Comparison of ENCODE assay signal across 15 cellular contexts in the genomic region with DNA sequence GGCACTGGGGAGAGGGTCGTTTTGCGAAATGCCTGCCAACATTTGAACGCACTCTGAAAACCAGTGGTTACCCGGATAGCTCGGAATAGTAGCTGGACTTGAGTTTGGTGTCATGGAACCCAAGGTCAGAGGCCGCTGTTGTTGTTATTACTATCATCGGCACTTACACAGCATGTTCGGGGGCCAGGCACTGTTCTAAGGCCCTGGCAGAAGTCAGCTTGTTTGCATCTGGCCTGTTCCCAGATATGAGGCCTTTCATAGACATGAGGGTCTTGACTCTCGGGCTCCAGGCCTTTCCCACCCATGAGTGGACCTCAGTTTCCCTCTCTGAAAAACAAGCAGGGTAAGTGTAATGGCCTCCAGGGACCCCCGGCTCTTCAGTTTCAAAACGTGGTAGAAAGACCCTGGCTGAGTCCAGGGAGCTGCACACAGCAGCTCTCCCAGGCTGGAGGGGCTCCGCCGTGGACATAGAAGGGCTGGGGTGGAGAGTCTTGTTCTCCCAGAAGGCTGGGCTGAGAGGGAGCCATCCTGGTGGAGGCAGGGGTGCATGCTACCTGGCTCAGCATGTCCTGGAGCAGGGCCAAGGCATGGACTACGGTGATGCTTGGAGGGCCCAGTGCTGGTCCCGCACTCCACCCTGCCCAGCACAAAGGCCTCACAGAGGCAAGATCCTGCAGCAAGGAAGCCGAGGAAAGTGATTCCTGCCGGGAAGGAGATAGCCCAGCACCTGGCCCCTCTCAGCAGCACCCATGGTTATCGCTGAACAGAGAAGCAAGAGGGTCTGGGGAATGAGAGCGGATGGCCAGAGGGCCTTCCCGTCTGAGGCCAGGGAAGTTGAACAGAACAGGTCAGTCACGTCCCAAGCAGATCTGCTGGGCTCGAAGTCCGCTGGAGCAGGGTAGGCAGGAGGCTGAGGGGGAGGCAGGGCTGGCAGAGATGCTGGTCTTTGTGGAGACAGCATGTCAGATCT.
DNase-seq lines count a peak whose midpoint lies in the region; ATAC-seq and TF ChIP-seq lines count a peak whose summit lies in the region.
"Had no signal": no experiment of that assay in that cellular context is flagged by ENCODE, and none has a peak within 500 bp of the region (broad histone marks: within the 10 kb centered on the region; RNA-seq: fewer than 3 reads in every experiment).

No MANE protein-coding gene starts in this region.

- WGBS in IMR-90 (ENCODE audit: extremely low coverage in 2 of 2, insufficient read length in 1 of 2), 2 experiments = 67% methylated on average over 9 of the region's 23 CpGs; no CpG with 5 or more reads in 1 of the 2 experiments
- WGBS in mesenchymal stem cell = 80% methylated on average over 23 of the region's 23 CpGs

- ATAC-seq in IMR-90 (ENCODE audit: low read depth) (no peak), sciatic nerve (no peak)

- CTCF ChIA-PET in IMR-90 (lab: Yijun Ruan, JAX) = no interaction called here

- H2BK15ac ChIP-seq in IMR-90 (ENCODE audit: low read depth, low read length) = no peak overlapping the region
- H2BK15ac ChIP-seq in mesenchymal stem cell (ENCODE audit: low read depth, poor library complexity, severe bottlenecking) = no peak overlapping the region

- no peaks in the 10 kb centered on the region for H3K4me1 Mint-ChIP-seq in type B pancreatic cell (ENCODE audit: unreplicated experiment)
- H3K4me1 Mint-ChIP-seq: CD4-positive, CD25-positive, alpha-beta regulatory T cell had no signal

- BruUV-seq in IMR-90 (replicated peaks; lab: Mats Ljungman, UMichigan) = no TSS peak

- H3K4me3 ChIP-seq in IMR-90 (ENCODE audit: insufficient read depth, low read depth, low read length) (no peak overlapping the region), mesenchymal stem cell (ENCODE audit: insufficient read depth in 1 of 2, low read depth in 1 of 2, low read length in 2 of 2) (no peak overlapping the region)
- H3K4me3 ChIP-seq: Peyer's patch, SJCRH30 had no signal

- H3K9me3 Mint-ChIP-seq in type B pancreatic cell = peaks cover 4% of the 10 kb centered on the region

- no peak for DNase-seq in IMR-90
- peak; percentile 30 for DNase-seq in activated CD8-positive, alpha-beta memory T cell treated with anti-CD3 and anti-CD28 coated beads, Interleukin-2, amount 50 U/mL, for 48 hours
- peak; percentile 77 for DNase-seq in mesenteric fat pad (ENCODE audit: low spot score)
- DNase-seq in type B pancreatic cell (ENCODE audit: extremely low spot score, unreplicated experiment) = peak; percentile 54
- no peak for DNase-seq in mesenchymal stem cell
- no peak for DNase-seq in sciatic nerve (ENCODE audit: low spot score)
- no peak for DNase-seq in stimulated activated naive CD4-positive, alpha-beta T cell treated with Interleukin-2 at 50 U/mL for 16 hours (lab: John Stamatoyannopoulos, UW)
- DNase-seq: CD4-positive, CD25-positive, alpha-beta regulatory T cell; KG1; NCI-H1092 treated with DMSO at 0.1 percent for 48 hours; NCI-H2081; NCI-H2171 treated with DMSO at 0.1 percent for 48 hours; NCI-H526; Peyer's patch; SJCRH30 had no signal

- no peaks in the 10 kb centered on the region for H3K4me1 ChIP-seq in IMR-90 (ENCODE audit: control insufficient read depth, insufficient read depth, low read length)
- no peaks in the 10 kb centered on the region for H3K4me1 ChIP-seq in mesenchymal stem cell (ENCODE audit: control insufficient read depth, insufficient read depth, low read depth, low read length)
- H3K4me1 ChIP-seq: Peyer's patch, SJCRH30 had no signal

- H2AFZ ChIP-seq in IMR-90 (replicated peaks; ENCODE audit: low read length, poor library complexity) (peak overlapping the region; percentile 21), mesenchymal stem cell (ENCODE audit: low read depth, low read length) (no peak overlapping the region)

- H4K91ac ChIP-seq in IMR-90 (ENCODE audit: insufficient read depth, low read depth, low read length) (no peak overlapping the region), mesenchymal stem cell (ENCODE audit: low read length) (no peak overlapping the region)

- no peaks in the 10 kb centered on the region for H4K20me1 ChIP-seq in IMR-90 (ENCODE audit: insufficient read depth, low read length)

- H3K36me3 ChIP-seq in IMR-90 (ENCODE audit: control insufficient read depth, insufficient read depth, low read length) (no peaks in the 10 kb centered on the region), mesenchymal stem cell (ENCODE audit: control insufficient read depth in 1 of 2, insufficient read depth in 2 of 2, low read depth in 1 of 2, low read length in 2 of 2) (no peaks in the 10 kb centered on the region)
- H3K36me3 ChIP-seq: Peyer's patch, SJCRH30 had no signal

- no peak overlapping the region for H2BK5ac ChIP-seq in IMR-90 (ENCODE audit: low read depth, low read length, poor library complexity, severe bottlenecking)
- H2BK5ac ChIP-seq in mesenchymal stem cell (ENCODE audit: low read depth, low read length, poor library complexity, severe bottlenecking) = no peak overlapping the region

- TF ChIP-seq CTCF in IMR-90 (conservative IDR thresholded peaks at IDR 0.05; ENCODE audit: low read depth, low read length) (no peak), type B pancreatic cell (conservative IDR thresholded peaks at IDR 0.05) (no peak)

- no peak overlapping the region for H2AK9ac ChIP-seq in IMR-90 (replicated peaks; ENCODE audit: low read depth, low read length, poor library complexity)

- H2BK20ac ChIP-seq in IMR-90 (ENCODE audit: low read depth, low read length) = no peak overlapping the region

- in situ Hi-C loops in IMR-90 (cut with MboI; ENCODE audit: low sequenced_read_pairs) = no loop called here

- H3K9ac ChIP-seq in IMR-90 (ENCODE audit: low read depth, low read length) (no peak overlapping the region), mesenchymal stem cell (ENCODE audit: low read length) (no peak overlapping the region)

- H2BK12ac ChIP-seq in mesenchymal stem cell (ENCODE audit: low read length in 2 of 2) = no peak overlapping the region

- no peaks in the 10 kb centered on the region for H3K36me3 Mint-ChIP-seq in type B pancreatic cell
- H3K36me3 Mint-ChIP-seq: CD4-positive, CD25-positive, alpha-beta regulatory T cell had no signal

- no peaks in the 10 kb centered on the region for H3K27me3 ChIP-seq in IMR-90 (ENCODE audit: control insufficient read depth, insufficient read depth, low read length)
- no peaks in the 10 kb centered on the region for H3K27me3 ChIP-seq in mesenchymal stem cell (ENCODE audit: control insufficient read depth in 1 of 2, insufficient read depth in 1 of 2, low read length in 2 of 2)
- H3K27me3 ChIP-seq: Peyer's patch, SJCRH30 had no signal

- intact Hi-C loops in IMR-90 (cut with micrococcal nuclease) (no loop called here), sciatic nerve (cut with DNase I) (no loop called here)

- no peak overlapping the region for H3K14ac ChIP-seq in IMR-90 (replicated peaks; ENCODE audit: low read depth, low read length)
- no peak overlapping the region for H3K14ac ChIP-seq in mesenchymal stem cell (ENCODE audit: low read length in 2 of 2)

- no peak overlapping the region for H2AK5ac ChIP-seq in IMR-90 (ENCODE audit: low read depth, low read length)
- H2AK5ac ChIP-seq in mesenchymal stem cell (ENCODE audit: low read length, severe bottlenecking) = no peak overlapping the region

- dilution Hi-C loops in IMR-90 (cut with HindIII; ENCODE audit: low sequenced_read_pairs, unreplicated experiment) = no loop called here

- no peak overlapping the region for H4K8ac ChIP-seq in IMR-90 (ENCODE audit: low read depth in 2 of 2, low read length in 2 of 2)
- no peak overlapping the region for H4K8ac ChIP-seq in mesenchymal stem cell (ENCODE audit: low read length)

- TF ChIP-seq RAD21 in IMR-90 (IDR thresholded peaks at IDR 0.05; ENCODE audit: low read length) = no peak

- no peak overlapping the region for H3K4me3 Mint-ChIP-seq in type B pancreatic cell
- H3K4me3 Mint-ChIP-seq: CD4-positive, CD25-positive, alpha-beta regulatory T cell had no signal

- no peak overlapping the region for H3K23ac ChIP-seq in IMR-90 (ENCODE audit: low read depth, low read length)
- no peak overlapping the region for H3K23ac ChIP-seq in mesenchymal stem cell (ENCODE audit: low read length in 2 of 2)

- no peak overlapping the region for H3K27ac Mint-ChIP-seq in type B pancreatic cell
- H3K27ac Mint-ChIP-seq: CD4-positive, CD25-positive, alpha-beta regulatory T cell had no signal

- H3K9me3 ChIP-seq in IMR-90 (ENCODE audit: control insufficient read depth, insufficient read depth, low read length) (peaks cover 39% of the 10 kb centered on the region; the same call in 1 of the 2 replicates), mesenchymal stem cell (ENCODE audit: control insufficient read depth, low read length) (peaks cover 2% of the 10 kb centered on the region)
- H3K9me3 ChIP-seq: SJCRH30 had no signal

- H3K9me1 ChIP-seq in IMR-90 (ENCODE audit: insufficient read depth, low read length) = no peaks in the 10 kb centered on the region

- H3K4me2 ChIP-seq in IMR-90 (ENCODE audit: low read depth, low read length) (no peak overlapping the region), mesenchymal stem cell (ENCODE audit: low read length, poor library complexity, severe bottlenecking) (no peak overlapping the region)

- H3K4ac ChIP-seq in IMR-90 (ENCODE audit: low read depth, low read length) (no peak overlapping the region), mesenchymal stem cell (ENCODE audit: low read depth in 1 of 2, low read length in 2 of 2) (no peak overlapping the region)

- no peak overlapping the region for H3K18ac ChIP-seq in IMR-90 (ENCODE audit: low read depth, low read length)
- no peak overlapping the region for H3K18ac ChIP-seq in mesenchymal stem cell (ENCODE audit: low read depth in 1 of 2, low read length in 2 of 2)

- H2BK120ac ChIP-seq in IMR-90 (ENCODE audit: low read depth, low read length) (no peak overlapping the region), mesenchymal stem cell (ENCODE audit: low read depth, low read length) (no peak overlapping the region)

- no peak overlapping the region for H3K27ac ChIP-seq in IMR-90 (ENCODE audit: insufficient read depth, low read length)
- no peak overlapping the region for H3K27ac ChIP-seq in mesenchymal stem cell (ENCODE audit: low read length, poor library complexity, severe bottlenecking)
- H3K27ac ChIP-seq: Peyer's patch, SJCRH30 had no signal

- H3K79me1 ChIP-seq in IMR-90 (ENCODE audit: low read depth in 1 of 2, low read length in 2 of 2) (no peaks in the 10 kb centered on the region), mesenchymal stem cell (replicated peaks; ENCODE audit: low read length, poor library complexity, severe bottlenecking) (no peaks in the 10 kb centered on the region)

- TF ChIP-seq POLR2A in IMR-90 (IDR thresholded peaks at IDR 0.05; ENCODE audit: low read depth, low read length) = no peak

- no peak overlapping the region for H4K5ac ChIP-seq in IMR-90 (ENCODE audit: low read depth, low read length)

- POLR2A ChIA-PET in IMR-90 (lab: Charles Lee; ENCODE audit: unreplicated experiment) = no interaction called here

- no peak overlapping the region for H3K56ac ChIP-seq in IMR-90 (ENCODE audit: extremely low read depth, insufficient read depth, low read length)

- H3K27me3 Mint-ChIP-seq in type B pancreatic cell = peaks cover 18% of the 10 kb centered on the region

TF ChIP-seq in IMR-90, 13 proteins besides CTCF, POLR2A, EP300 and RAD21 (continues in another document):
- TF ChIP-seq NFE2L2 (IDR thresholded peaks at IDR 0.05; ENCODE audit: low read depth, low read length) = no peak
- TF ChIP-seq BHLHE40 (IDR thresholded peaks at IDR 0.05; ENCODE audit: low read depth, low read length) = no peak
- no peak for TF ChIP-seq RCOR1 (IDR thresholded peaks at IDR 0.05; ENCODE audit: insufficient replicate concordance, low read length)

Comparison
In these comparisons a context has a peak if more than half of its experiments do, and no peak if none do; other contexts are left out.
1. DNase-seq: peak in activated CD8-positive, alpha-beta memory T cell treated with anti-CD3 and anti-CD28 coated beads, Interleukin-2, amount 50 U/mL, for 48 hours (single experiment), mesenteric fat pad (single experiment) and type B pancreatic cell (single experiment); none in IMR-90 (single experiment), mesenchymal stem cell (single experiment), sciatic nerve (single experiment) and stimulated activated naive CD4-positive, alpha-beta T cell treated with Interleukin-2 at 50 U/mL for 16 hours (single experiment).